In genomic region chr3:82293867-82294266, GRCh38 we compare ENCODE assay signal across 12 cellular contexts.
DNase-seq lines count a peak whose midpoint lies in the region; ATAC-seq, FAIRE-seq and TF ChIP-seq lines count a peak whose summit lies in the region.
"Had no signal": no experiment of that assay in that cellular context is flagged by ENCODE, and none has a peak within 500 bp of the region (broad histone marks: within the 10 kb centered on the region; RNA-seq: fewer than 3 reads in every experiment).

No MANE protein-coding gene starts in this region.

- no peak overlapping the region for H3K27ac ChIP-seq in CD8-positive, alpha-beta memory T cell (ENCODE audit: low read depth, low read length)
- H3K27ac ChIP-seq in ascending aorta, result no peak overlapping the region

- H3K4me3 Mint-ChIP-seq in CD8-positive, alpha-beta memory T cell, result no peak overlapping the region
- H3K4me3 Mint-ChIP-seq: activated CD4-positive, alpha-beta T cell treated with anti-CD3 and anti-CD28 coated beads, Interleukin-2, amount 10 ng/mL, durations not matched to agents 7 days and 5 days had no signal

- no peaks in the 10 kb centered on the region for H3K4me1 ChIP-seq in CD8-positive, alpha-beta memory T cell (ENCODE audit: insufficient read depth, low read length)
- H3K4me1 ChIP-seq in ascending aorta, result no peaks in the 10 kb centered on the region

- ATAC-seq in GM19372 (IDR thresholded peaks at IDR 0.05; ENCODE audit: low read depth, unreplicated experiment) (peak; percentile 66), HG02642 (IDR thresholded peaks at IDR 0.05; ENCODE audit: poor library complexity, unreplicated experiment) (peak; percentile 75), HG03280 (IDR thresholded peaks at IDR 0.05; ENCODE audit: unreplicated experiment) (peak; percentile 60)

- H3K9me3 ChIP-seq in CD8-positive, alpha-beta memory T cell (ENCODE audit: low read length), result no peaks in the 10 kb centered on the region
- no peaks in the 10 kb centered on the region for H3K9me3 ChIP-seq in ascending aorta

- no peaks in the 10 kb centered on the region for H3K36me3 Mint-ChIP-seq in CD8-positive, alpha-beta memory T cell

- H3K36me3 ChIP-seq in GM06990 (ENCODE audit: control insufficient read depth, insufficient read depth, low read length) (no peaks in the 10 kb centered on the region), ascending aorta (no peaks in the 10 kb centered on the region)
- H3K36me3 ChIP-seq in CD8-positive, alpha-beta memory T cell (ENCODE audit: insufficient read depth, low read length), result no peaks in the 10 kb centered on the region

- no peak for TF ChIP-seq CTCF in GM06990 (IDR thresholded peaks at IDR 0.05; ENCODE audit: insufficient read depth, low read length, poor library complexity, severe bottlenecking)
- TF ChIP-seq CTCF in ascending aorta (IDR thresholded peaks at IDR 0.05), result no peak

- no peak for FAIRE-seq in RCC 7860 (lab: Jason Lieb, UNC)
- FAIRE-seq: GM12892 had no signal

- POLR2A ChIA-PET in CD8-positive, alpha-beta memory T cell (lab: Charles Lee), result no interaction called here

- intact Hi-C loops in ascending aorta (cut with DNase I), result no loop called here

- in situ Hi-C loops in G401 (cut with HindIII; ENCODE audit: low sequenced_read_pairs), result no loop called here

- peak; percentile 20 for DNase-seq in GM06990 (ENCODE audit: extremely low read depth, insufficient read length)
- DNase-seq in G401 (ENCODE audit: low spot score), result no peak
- DNase-seq in CD8-positive, alpha-beta memory T cell, result no peak
- no peak for DNase-seq in ascending aorta (ENCODE audit: low spot score in 2 of 2)
- DNase-seq in RCC 7860 (ENCODE audit: low spot score), result no peak
- DNase-seq: activated CD4-positive, alpha-beta T cell treated with anti-CD3 and anti-CD28 coated beads, Interleukin-2, amount 10 ng/mL, durations not matched to agents 7 days and 5 days; activated gamma-delta T cell treated with Interleukin-2 at 50 U/mL for 16 hours; NCI-H1105 treated with DMSO at 0.1 percent for 48 hours had no signal

- no peaks in the 10 kb centered on the region for H3K27me3 Mint-ChIP-seq in CD8-positive, alpha-beta memory T cell
- H3K27me3 Mint-ChIP-seq: activated CD4-positive, alpha-beta T cell treated with anti-CD3 and anti-CD28 coated beads, Interleukin-2, amount 10 ng/mL, durations not matched to agents 7 days and 5 days had no signal

- H3K9me3 Mint-ChIP-seq in CD8-positive, alpha-beta memory T cell, result peaks cover 3 to 26% (median 8%) of the 10 kb centered on the region in 5 donors

- H3K4me3 ChIP-seq in GM06990 (replicated peaks; ENCODE audit: low read depth, low read length) (no peak overlapping the region), ascending aorta (no peak overlapping the region)
- H3K4me3 ChIP-seq in CD8-positive, alpha-beta memory T cell (ENCODE audit: low read length), result no peak overlapping the region

- H3K27me3 ChIP-seq in GM06990 (replicated peaks; ENCODE audit: control insufficient read depth, insufficient read depth, low read length) (no peaks in the 10 kb centered on the region), ascending aorta (no peaks in the 10 kb centered on the region)
- no peaks in the 10 kb centered on the region for H3K27me3 ChIP-seq in CD8-positive, alpha-beta memory T cell (ENCODE audit: insufficient read depth, low read length, poor library complexity, severe bottlenecking)

- CTCF ChIA-PET in CD8-positive, alpha-beta memory T cell (lab: Charles Lee), result no interaction called here

- no peaks in the 10 kb centered on the region for H3K4me1 Mint-ChIP-seq in CD8-positive, alpha-beta memory T cell
- H3K4me1 Mint-ChIP-seq: activated CD4-positive, alpha-beta T cell treated with anti-CD3 and anti-CD28 coated beads, Interleukin-2, amount 10 ng/mL, durations not matched to agents 7 days and 5 days had no signal

- no peak overlapping the region for H3K27ac Mint-ChIP-seq in CD8-positive, alpha-beta memory T cell
- H3K27ac Mint-ChIP-seq: activated CD4-positive, alpha-beta T cell treated with anti-CD3 and anti-CD28 coated beads, Interleukin-2, amount 10 ng/mL, durations not matched to agents 7 days and 5 days had no signal
